Comparison of ENCODE assay signal across 13 cellular contexts in the genomic region with DNA sequence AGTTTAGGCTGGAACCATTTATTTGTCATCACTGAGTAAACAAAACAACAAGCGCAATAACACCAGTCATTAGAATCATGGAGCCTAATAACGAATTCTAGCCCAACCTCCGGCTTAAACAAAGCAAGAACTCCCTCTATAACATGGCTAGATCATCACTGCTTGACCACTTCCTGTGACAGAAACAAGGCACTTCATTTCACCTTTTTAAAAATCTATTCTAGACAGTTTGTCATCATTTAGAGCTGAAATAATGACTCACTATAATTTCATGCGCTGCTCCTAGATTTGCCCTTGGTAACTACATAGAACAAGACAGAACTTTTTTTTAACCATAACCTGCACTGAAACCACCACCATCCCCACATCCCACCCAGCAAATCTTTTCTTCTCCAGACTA.
DNase-seq lines count a peak whose midpoint lies in the region; ATAC-seq lines count a peak whose summit lies in the region.
"Had no signal": no experiment of that assay in that cellular context is flagged by ENCODE, and none has a peak within 500 bp of the region (broad histone marks: within the 10 kb centered on the region; RNA-seq: fewer than 3 reads in every experiment).

No MANE protein-coding gene starts in this region.

- peak; percentile 61 to 77 for ATAC-seq in CD4-positive, CD25-positive, alpha-beta regulatory T cell (ENCODE audit: low read depth in 2 of 2)
- ATAC-seq in GM19035 (IDR thresholded peaks at IDR 0.05; ENCODE audit: unreplicated experiment) (peak; percentile 46), HG03442 (IDR thresholded peaks at IDR 0.05; ENCODE audit: unreplicated experiment) (peak; percentile 42)
- peak; percentile 88 for ATAC-seq in activated naive CD8-positive, alpha-beta T cell treated with anti-CD3 and anti-CD28 coated beads, Interleukin-2, amount 50 U/mL, for 24 hours

- H3K27me3 ChIP-seq in CD4-positive, CD25-positive, alpha-beta regulatory T cell (ENCODE audit: control insufficient read depth, insufficient read depth, low read length): no peaks in the 10 kb centered on the region

- H3K4me1 ChIP-seq in CD4-positive, CD25-positive, alpha-beta regulatory T cell (ENCODE audit: control insufficient read depth, insufficient read depth, low read length, poor library complexity, severe bottlenecking): peaks cover 28% of the 10 kb centered on the region

- H3K27me3 Mint-ChIP-seq in CD4-positive, CD25-positive, alpha-beta regulatory T cell: no peaks in the 10 kb centered on the region
- H3K27me3 Mint-ChIP-seq in activated naive CD8-positive, alpha-beta T cell treated with anti-CD3 and anti-CD28 coated beads, Interleukin-2, amount 50 U/mL, for 24 hours: no peaks in the 10 kb centered on the region

- no peaks in the 10 kb centered on the region for H3K36me3 Mint-ChIP-seq in CD4-positive, CD25-positive, alpha-beta regulatory T cell
- H3K36me3 Mint-ChIP-seq in activated naive CD8-positive, alpha-beta T cell treated with anti-CD3 and anti-CD28 coated beads, Interleukin-2, amount 50 U/mL, for 24 hours (ENCODE audit: low read depth): peaks cover 19% of the 10 kb centered on the region

- no peaks in the 10 kb centered on the region for H3K9me3 ChIP-seq in CD4-positive, CD25-positive, alpha-beta regulatory T cell (ENCODE audit: control insufficient read depth in 2 of 2, low read length in 2 of 2)

- no peaks in the 10 kb centered on the region for H3K36me3 ChIP-seq in CD4-positive, CD25-positive, alpha-beta regulatory T cell (ENCODE audit: control insufficient read depth, insufficient read depth, low read length)

- no peak overlapping the region for H3K27ac ChIP-seq in CD4-positive, CD25-positive, alpha-beta regulatory T cell (ENCODE audit: insufficient read depth, low read length, poor library complexity, severe bottlenecking)
- H3K27ac ChIP-seq: C4-2B, skin epidermis had no signal

- no peaks in the 10 kb centered on the region for H3K9me3 Mint-ChIP-seq in CD4-positive, CD25-positive, alpha-beta regulatory T cell
- no peaks in the 10 kb centered on the region for H3K9me3 Mint-ChIP-seq in activated naive CD8-positive, alpha-beta T cell treated with anti-CD3 and anti-CD28 coated beads, Interleukin-2, amount 50 U/mL, for 24 hours

- peak overlapping the region; percentile 2 to 88 (median 14) for H3K27ac Mint-ChIP-seq in CD4-positive, CD25-positive, alpha-beta regulatory T cell
- H3K27ac Mint-ChIP-seq in activated naive CD8-positive, alpha-beta T cell treated with anti-CD3 and anti-CD28 coated beads, Interleukin-2, amount 50 U/mL, for 24 hours: peak overlapping the region; percentile 78

- peak overlapping the region in 3 of 4 donors; percentile 1 to 21 (median 7) for H3K4me3 Mint-ChIP-seq in CD4-positive, CD25-positive, alpha-beta regulatory T cell
- H3K4me3 Mint-ChIP-seq in activated naive CD8-positive, alpha-beta T cell treated with anti-CD3 and anti-CD28 coated beads, Interleukin-2, amount 50 U/mL, for 24 hours: no peak overlapping the region

- peaks cover 36 to 79% (median 63%) of the 10 kb centered on the region in 4 donors for H3K4me1 Mint-ChIP-seq in CD4-positive, CD25-positive, alpha-beta regulatory T cell
- H3K4me1 Mint-ChIP-seq in activated naive CD8-positive, alpha-beta T cell treated with anti-CD3 and anti-CD28 coated beads, Interleukin-2, amount 50 U/mL, for 24 hours: peaks cover 77% of the 10 kb centered on the region

- peak overlapping the region; percentile 33 for H3K4me3 ChIP-seq in CD4-positive, CD25-positive, alpha-beta regulatory T cell (ENCODE audit: low read depth, low read length)
- H3K4me3 ChIP-seq: skin epidermis had no signal

- DNase-seq in CD4-positive, CD25-positive, alpha-beta regulatory T cell: peak in 1 of 3 donors; percentile 63
- DNase-seq in activated naive CD8-positive, alpha-beta T cell treated with anti-CD3 and anti-CD28 coated beads, Interleukin-2, amount 50 U/mL, for 24 hours: no peak
- DNase-seq in NCI-H1105 treated with DMSO at 0.1 percent for 48 hours (lab: John Stamatoyannopoulos, UW) (no peak), HuH-7.5 (ENCODE audit: low spot score) (no peak), OCI-M1 (lab: John Stamatoyannopoulos, UW) (no peak), COR-L47 (lab: John Stamatoyannopoulos, UW) (no peak)
- DNase-seq: H7, NCI-H1930, trophoblast cell had no signal
